7 cellular contexts compared by ENCODE assay signal in the genomic region with DNA sequence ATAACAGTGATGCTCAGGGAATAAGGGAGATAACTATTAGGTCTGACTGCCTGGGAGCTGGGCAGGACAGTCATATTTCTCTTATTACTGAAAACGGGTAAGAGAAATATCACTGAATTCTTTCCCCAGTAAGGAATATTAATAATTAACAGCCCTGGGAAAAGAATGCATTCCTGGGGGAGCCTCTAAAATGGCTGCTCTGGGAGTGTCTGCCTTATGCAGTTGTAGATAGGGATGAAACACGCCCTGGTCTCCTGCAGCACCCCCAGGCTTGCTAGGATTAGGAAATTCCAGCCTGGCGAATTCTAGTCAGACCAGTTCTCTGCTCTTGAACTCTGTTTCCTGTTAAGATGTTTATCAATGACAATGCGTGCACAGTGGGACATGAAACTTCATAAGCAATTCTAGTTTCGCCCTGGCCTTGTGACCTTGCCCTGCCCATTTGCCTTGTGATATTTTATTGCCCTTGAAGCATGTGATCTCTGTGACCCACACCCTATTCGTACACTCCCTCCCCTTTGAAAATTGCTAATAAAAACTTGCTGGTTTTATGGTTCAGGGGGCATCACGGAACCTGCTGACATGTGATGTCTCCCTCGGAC.
DNase-seq lines count a peak whose midpoint lies in the region; ATAC-seq, FAIRE-seq and TF ChIP-seq lines count a peak whose summit lies in the region.
"Not testable (repeated sequence)": the region's sequence is repeated elsewhere in the genome, so short reads cannot be mapped to it uniquely, and the experiment has no call there.

No MANE protein-coding gene starts in this region.

- not testable (repeated sequence) for TF ChIP-seq POLR2A in HepG2 (IDR thresholded peaks at IDR 0.05; ENCODE audit: insufficient read depth in 1 of 2, low read depth in 2 of 2, low read length in 2 of 2)

- TF ChIP-seq RAD21 in HepG2 (CRISPR knock-in tag; IDR thresholded peaks at IDR 0.05), result not testable (repeated sequence)

- H3F3A ChIP-seq in GM23338 (replicated peaks; ENCODE audit: low read depth), result not testable (repeated sequence)

- H3K79me2 ChIP-seq in GM23338 (replicated peaks; ENCODE audit: insufficient read depth); HepG2 (ENCODE audit: insufficient read depth, low read length): not testable (repeated sequence)

- H3K27me3 ChIP-seq in GM23338 (ENCODE audit: insufficient read depth); HepG2 (ENCODE audit: control insufficient read depth in 1 of 2, insufficient read depth in 2 of 2, low read length in 2 of 2): not testable (repeated sequence)

- CTCF ChIA-PET in Calu3 (lab: Charles Lee), result interaction anchor here (0.6 kb wide), 1 partner anchor 52 kb away, joined by 3 read pairs; no protein-coding TSS in a partner anchor
- CTCF ChIA-PET in HEK293 (lab: Yijun Ruan, JAX); WTC11 (lab: Charles Lee); HepG2 (lab: Yijun Ruan, JAX; ENCODE audit: low intra/inter-chr PET ratio, low total read pairs): not testable (repeated sequence)

- H4K20me1 ChIP-seq in GM23338 (replicated peaks; ENCODE audit: insufficient read depth); HepG2 (ENCODE audit: insufficient read depth, low read length): not testable (repeated sequence)

- not testable (repeated sequence) for H3K36me3 Mint-ChIP-seq in Calu3 (ENCODE audit: insufficient read depth, unreplicated experiment)
- H3K36me3 Mint-ChIP-seq in GM23338 (ENCODE audit: low read depth) (peaks cover 41% of the 10 kb centered on the region), WTC11 (peaks cover 49% of the 10 kb centered on the region)

- H3K9me3 ChIP-seq in HEK293 (ENCODE audit: control insufficient read depth, insufficient read depth, low read depth, low read length); HepG2 (ENCODE audit: low read length): not testable (repeated sequence)

- H3K4me2 ChIP-seq in GM23338; HepG2 (ENCODE audit: low read depth, low read length): not testable (repeated sequence)

- 12% methylated on average over 8 of the region's 8 CpGs for WGBS in HepG2 (ENCODE audit: low lambda C conversion rate)

- DNase-seq in ACHN, result peak; percentile 64
- peak; percentile 45 for DNase-seq in Calu3
- not testable (repeated sequence) for DNase-seq in GM23338 (ENCODE audit: low spot score); WTC11 (ENCODE audit: low spot score); epithelial cell of prostate (ENCODE audit: low read depth, low spot score); HepG2 (ENCODE audit: low spot score)

- in situ Hi-C loops in ACHN (cut with HindIII; ENCODE audit: low pct_ligation_motif_present, low pct_unique_long_range_greater_than_20kb, low sequenced_read_pairs) (loop anchor here (25.0 kb wide), 1 partner anchor 345 kb away; a partner anchor contains a TSS), HepG2 (cut with HindIII; ENCODE audit: extremely low pct_ligation_motif_present, low pct_unique_long_range_greater_than_20kb) (loop anchor here (25.0 kb wide), 1 partner anchor 445 kb away; no protein-coding TSS in a partner anchor)

- intact Hi-C loops in Calu3 (cut with micrococcal nuclease; ENCODE audit: unreplicated experiment) (loop anchor here (1.0 kb wide), 1 partner anchor 288 kb away; no protein-coding TSS in a partner anchor), HepG2 (cut with micrococcal nuclease; ENCODE audit: unreplicated experiment) (loop anchor here (10.0 kb wide), 1 partner anchor 133 kb away; no protein-coding TSS in a partner anchor)

- peaks cover 15% of the 10 kb centered on the region for H3K4me1 Mint-ChIP-seq in Calu3 (ENCODE audit: low read depth, unreplicated experiment)
- H3K4me1 Mint-ChIP-seq in GM23338, WTC11: not testable (repeated sequence)

- not testable (repeated sequence) for H3K4me3 ChIP-seq in GM23338; HEK293 (ENCODE audit: low read depth, low read length); HepG2 (replicated peaks in 1 of 3; ENCODE audit: insufficient read depth in 1 of 3, low read depth in 2 of 3, low read length in 3 of 3)

- peak overlapping the region; percentile 51 for H3K27ac Mint-ChIP-seq in Calu3 (ENCODE audit: unreplicated experiment)
- H3K27ac Mint-ChIP-seq in GM23338, result peak overlapping the region; percentile 85
- H3K27ac Mint-ChIP-seq in WTC11, result peak overlapping the region; percentile 65

- POLR2A ChIA-PET in HEK293 (lab: Yijun Ruan, JAX); WTC11 (lab: Charles Lee); HepG2 (lab: Yijun Ruan, JAX): not testable (repeated sequence)

- not testable (repeated sequence) for TF ChIP-seq EP300 in HepG2 (IDR thresholded peaks at IDR 0.05; ENCODE audit: low read depth in 2 of 2, low read length in 2 of 2); HepG2 (CRISPR knock-in tag; IDR thresholded peaks at IDR 0.05; ENCODE audit: borderline replicate concordance)

- not testable (repeated sequence) for H3K36me3 ChIP-seq in GM23338 (ENCODE audit: insufficient read depth); HEK293 (ENCODE audit: control insufficient read depth in 2 of 2, insufficient read depth in 1 of 2, low read length in 2 of 2); HepG2 (replicated peaks in 1 of 2; ENCODE audit: control insufficient read depth in 1 of 2, insufficient read depth in 2 of 2, low read length in 2 of 2)

- peaks cover 17% of the 10 kb centered on the region for H3K9me3 Mint-ChIP-seq in Calu3 (ENCODE audit: low read depth, unreplicated experiment)
- H3K9me3 Mint-ChIP-seq in GM23338, result peaks cover 53% of the 10 kb centered on the region
- peaks cover 56% of the 10 kb centered on the region for H3K9me3 Mint-ChIP-seq in WTC11

- not testable (repeated sequence) for H3K27me3 Mint-ChIP-seq in Calu3 (ENCODE audit: unreplicated experiment); WTC11 (ENCODE audit: low read depth)
- H3K27me3 Mint-ChIP-seq in GM23338 (ENCODE audit: insufficient read depth, low read depth, poor library complexity), result peaks cover 14% of the 10 kb centered on the region

- not testable (repeated sequence) for H3K4me3 Mint-ChIP-seq in Calu3 (ENCODE audit: low read depth, unreplicated experiment); GM23338; WTC11

- not testable (repeated sequence) for FAIRE-seq in HepG2 (lab: Jason Lieb, UNC)

- not testable (repeated sequence) for H3K4me1 ChIP-seq in GM23338 (ENCODE audit: insufficient read depth); HEK293 (ENCODE audit: control insufficient read depth, insufficient read depth, low read length); HepG2 (ENCODE audit: insufficient read depth, low read length)

- TF ChIP-seq CTCF in Calu3 (IDR thresholded peaks at IDR 0.05; ENCODE audit: unreplicated experiment); GM23338 (conservative IDR thresholded peaks at IDR 0.05; ENCODE audit: low read depth in 2 of 2); HEK293 (tag by site-specific recombination; IDR thresholded peaks at IDR 0.05); WTC11 (IDR thresholded peaks at IDR 0.05); HepG2 (CRISPR knock-in tag; IDR thresholded peaks at IDR 0.05): not testable (repeated sequence)

- not testable (repeated sequence) for H3K9ac ChIP-seq in HepG2 (ENCODE audit: insufficient read depth, low read depth, low read length)

- ATAC-seq in GM23338, WTC11, HepG2: not testable (repeated sequence)

- BruUV-seq in Calu3 (replicated peaks; lab: Mats Ljungman, UMichigan); HepG2 (replicated peaks; lab: Mats Ljungman, UMichigan): not testable (repeated sequence)

- H3K27ac ChIP-seq in GM23338 (ENCODE audit: low read depth) (peak overlapping the region; percentile 36; the same call in 1 of the 2 replicates), epithelial cell of prostate (peak overlapping the region; percentile 48)
- H3K27ac ChIP-seq in HEK293 (ENCODE audit: extremely low read depth, low read depth, low read length); HepG2 (ENCODE audit: extremely low read length, insufficient read depth, low read length): not testable (repeated sequence)

- not testable (repeated sequence) for H2AFZ ChIP-seq in GM23338; HepG2 (ENCODE audit: low read length)

- not testable (repeated sequence) for H3K9me2 ChIP-seq in GM23338 (ENCODE audit: insufficient read depth)

TF ChIP-seq in HEK293, 187 proteins besides CTCF, POLR2A, EP300 and RAD21:
- peak; percentile 66 for TF ChIP-seq SETDB1 (IDR thresholded peaks at IDR 0.05; ENCODE audit: insufficient read length, low read length)

TF ChIP-seq in HepG2, 621 proteins besides CTCF, POLR2A, EP300 and RAD21:
- TF ChIP-seq SETDB1 (CRISPR knock-in tag; IDR thresholded peaks at IDR 0.05; ENCODE audit: borderline replicate concordance), result 0 out of 2 replicates have a peak, but pooled peaks have one; percentile 62
TF ChIP-seq in HepG2: peak in this region for 1; not testable (repeated sequence) for 620.
